Comparison of ENCODE assay signal across 20 cellular contexts in genomic region chr10:107548301-107548700, GRCh38.
DNase-seq lines count a peak whose midpoint lies in the region; ATAC-seq lines count a peak whose summit lies in the region.
"Had no signal": no experiment of that assay in that cellular context is flagged by ENCODE, and none has a peak within 500 bp of the region (broad histone marks: within the 10 kb centered on the region; RNA-seq: fewer than 3 reads in every experiment).

No MANE protein-coding gene starts in this region.

- DNase-seq in LHCN-M2 (ENCODE audit: low read depth) = peak; percentile 54
- DNase-seq in cerebellar cortex (ENCODE audit: low spot score) = peak; percentile 15
- DNase-seq in inferior parietal cortex (ENCODE audit: extremely low spot score) = peak; percentile 43
- no peak for DNase-seq in stimulated activated CD4-positive, alpha-beta T cell treated with anti-CD3 and anti-CD28 coated beads, Interleukin-2, amount 100 ng/mL, for 24 hours
- DNase-seq: activated CD4-positive, alpha-beta T cell treated with anti-CD3 and anti-CD28 coated beads, Interleukin-2, amount 10 ng/mL, durations not matched to agents 7 days and 5 days; activated CD8-positive, alpha-beta memory T cell treated with anti-CD3 and anti-CD28 coated beads, Interleukin-2, amount 10 ng/mL, durations not matched to agents 7 days and 5 days; CD4-positive, alpha-beta memory T cell; esophagus squamous epithelium; MM.1S; natural killer cell; NCI-H1436; NCI-H524; stimulated activated CD4-positive, alpha-beta T cell treated with anti-CD3 and anti-CD28 coated beads, Interleukin-2, amount 100 ng/mL, for 48 hours; stimulated activated naive B cell treated with anti-CD40 and anti-IgM and Interleukin-4, amounts not matched to agents 10 μg/mL and 1 μg/mL and 100 μg/mL, for 72 hours; testis had no signal

- ATAC-seq in GM18520 (IDR thresholded peaks at IDR 0.05; ENCODE audit: unreplicated experiment) (no peak), HG03025 (IDR thresholded peaks at IDR 0.05; ENCODE audit: low FRiP score, unreplicated experiment) (no peak), HG03108 (IDR thresholded peaks at IDR 0.05; ENCODE audit: unreplicated experiment) (no peak)
- ATAC-seq: activated CD8-positive, alpha-beta memory T cell treated with anti-CD3 and anti-CD28 coated beads, Interleukin-2, amount 10 ng/mL, durations not matched to agents 7 days and 5 days; activated naive CD4-positive, alpha-beta T cell treated with anti-CD3 and anti-CD28 coated beads, Interleukin-2, amount 50 U/mL, for 72 hours; left lobe of liver; natural killer cell; stimulated activated naive B cell treated with anti-CD40 and anti-IgM and Interleukin-4, amounts not matched to agents 10 μg/mL and 1 μg/mL and 100 μg/mL, for 72 hours had no signal

Comparison
In these comparisons a context has a peak if more than half of its experiments do, and no peak if none do; other contexts are left out.
1. DNase-seq: peak in LHCN-M2 (single experiment), cerebellar cortex (single experiment) and inferior parietal cortex (single experiment); none in stimulated activated CD4-positive, alpha-beta T cell treated with anti-CD3 and anti-CD28 coated beads, Interleukin-2, amount 100 ng/mL, for 24 hours (0 of 2).